31 cellular contexts compared by ENCODE assay signal in genomic region chr18:48060346-48060745, GRCh38.
"Had no signal": no experiment of that assay in that cellular context is flagged by ENCODE, and none has a peak within 500 bp of the region (broad histone marks: within the 10 kb centered on the region; RNA-seq: fewer than 3 reads in every experiment).

No MANE protein-coding gene starts in this region.

- H3K4me3 ChIP-seq: ascending aorta, coronary artery, left lung, lower lobe of right lung, ovary, prostate gland, sigmoid colon, stomach, thyroid gland, upper lobe of left lung had no signal

- H3K27me3 ChIP-seq: ascending aorta, brain microvascular endothelial cell, dorsolateral prefrontal cortex, ovary, sigmoid colon, stomach, thyroid gland, upper lobe of left lung had no signal

- H3K9me3 Mint-ChIP-seq: activated naive CD4-positive, alpha-beta T cell treated with anti-CD3 and anti-CD28 coated beads, Interleukin-2, amount 10 ng/mL, durations not matched to agents 7 days and 5 days; activated naive CD8-positive, alpha-beta T cell treated with anti-CD3 and anti-CD28 coated beads, Interleukin-2, amount 10 ng/mL, durations not matched to agents 7 days and 5 days; immature natural killer cell; natural killer cell; stimulated activated memory B cell treated with anti-CD40 and anti-IgM and Interleukin-4, amounts not matched to agents 10 μg/mL and 1 μg/mL and 100 μg/mL, for 72 hours had no signal

- H3K4me3 Mint-ChIP-seq: activated naive CD4-positive, alpha-beta T cell treated with anti-CD3 and anti-CD28 coated beads, Interleukin-2, amount 10 ng/mL, durations not matched to agents 7 days and 5 days; activated naive CD8-positive, alpha-beta T cell treated with anti-CD3 and anti-CD28 coated beads, Interleukin-2, amount 10 ng/mL, durations not matched to agents 7 days and 5 days; immature natural killer cell; natural killer cell; stimulated activated memory B cell treated with anti-CD40 and anti-IgM and Interleukin-4, amounts not matched to agents 10 μg/mL and 1 μg/mL and 100 μg/mL, for 72 hours had no signal

- H3K9me3 ChIP-seq: ascending aorta, left lung, lower lobe of right lung, ovary, prostate gland, sigmoid colon, stomach, thyroid gland, upper lobe of left lung had no signal

- H3K4me1 Mint-ChIP-seq: activated naive CD4-positive, alpha-beta T cell treated with anti-CD3 and anti-CD28 coated beads, Interleukin-2, amount 10 ng/mL, durations not matched to agents 7 days and 5 days; activated naive CD8-positive, alpha-beta T cell treated with anti-CD3 and anti-CD28 coated beads, Interleukin-2, amount 10 ng/mL, durations not matched to agents 7 days and 5 days; immature natural killer cell; natural killer cell; stimulated activated memory B cell treated with anti-CD40 and anti-IgM and Interleukin-4, amounts not matched to agents 10 μg/mL and 1 μg/mL and 100 μg/mL, for 72 hours had no signal

- FAIRE-seq: kidney, small intestine, TTC549 had no signal

- H3K27ac Mint-ChIP-seq: activated naive CD4-positive, alpha-beta T cell treated with anti-CD3 and anti-CD28 coated beads, Interleukin-2, amount 10 ng/mL, durations not matched to agents 7 days and 5 days; activated naive CD8-positive, alpha-beta T cell treated with anti-CD3 and anti-CD28 coated beads, Interleukin-2, amount 10 ng/mL, durations not matched to agents 7 days and 5 days; immature natural killer cell; natural killer cell; stimulated activated memory B cell treated with anti-CD40 and anti-IgM and Interleukin-4, amounts not matched to agents 10 μg/mL and 1 μg/mL and 100 μg/mL, for 72 hours had no signal

- DNase-seq: activated CD4-positive, alpha-beta T cell treated with anti-CD3 and anti-CD28 coated beads for 4 hours; activated CD4-positive, alpha-beta T cell treated with anti-CD3 and anti-CD28 coated beads, Interleukin-2, amount 50 U/mL, for 4 hours; activated gamma-delta T cell; activated naive CD4-positive, alpha-beta T cell treated with anti-CD3 and anti-CD28 coated beads, Interleukin-2, amount 10 ng/mL, durations not matched to agents 7 days and 5 days; activated naive CD8-positive, alpha-beta T cell treated with anti-CD3 and anti-CD28 coated beads, Interleukin-2, amount 10 ng/mL, durations not matched to agents 7 days and 5 days; brain microvascular endothelial cell; effector memory CD4-positive, alpha-beta T cell; hypothalamus; immature natural killer cell; kidney; left lung; lower lobe of right lung; mesenchymal stem cell; natural killer cell; retina; sigmoid colon; stimulated activated CD4-positive, alpha-beta T cell treated with anti-CD3 and anti-CD28 coated beads, Interleukin-1b, Interleukin-23, amount 100 ng/mL, for 48 hours; stimulated activated CD4-positive, alpha-beta T cell treated with anti-CD3 and anti-CD28 coated beads, Interleukin-4, amount 100 ng/mL, for 4 hours; stimulated activated CD8-positive, alpha-beta memory T cell treated with anti-CD3 and anti-CD28 coated beads, Interleukin-4, amount 100 ng/mL, for 48 hours; stomach; thyroid gland; upper lobe of left lung had no signal

- H3K36me3 Mint-ChIP-seq: activated naive CD4-positive, alpha-beta T cell treated with anti-CD3 and anti-CD28 coated beads, Interleukin-2, amount 10 ng/mL, durations not matched to agents 7 days and 5 days; activated naive CD8-positive, alpha-beta T cell treated with anti-CD3 and anti-CD28 coated beads, Interleukin-2, amount 10 ng/mL, durations not matched to agents 7 days and 5 days; immature natural killer cell; natural killer cell; stimulated activated memory B cell treated with anti-CD40 and anti-IgM and Interleukin-4, amounts not matched to agents 10 μg/mL and 1 μg/mL and 100 μg/mL, for 72 hours had no signal

- H3K4me1 ChIP-seq: ascending aorta, left lung, lower lobe of right lung, prostate gland, sigmoid colon, upper lobe of left lung had no signal

- H3K36me3 ChIP-seq: ascending aorta, brain microvascular endothelial cell, left lung, lower lobe of right lung, ovary, prostate gland, sigmoid colon, stomach, thyroid gland, upper lobe of left lung had no signal

- H3K27ac ChIP-seq: ascending aorta, brain microvascular endothelial cell, left lung, lower lobe of right lung, ovary, upper lobe of left lung, VCaP had no signal
